9 cellular contexts compared by ENCODE assay signal in the genomic region with DNA sequence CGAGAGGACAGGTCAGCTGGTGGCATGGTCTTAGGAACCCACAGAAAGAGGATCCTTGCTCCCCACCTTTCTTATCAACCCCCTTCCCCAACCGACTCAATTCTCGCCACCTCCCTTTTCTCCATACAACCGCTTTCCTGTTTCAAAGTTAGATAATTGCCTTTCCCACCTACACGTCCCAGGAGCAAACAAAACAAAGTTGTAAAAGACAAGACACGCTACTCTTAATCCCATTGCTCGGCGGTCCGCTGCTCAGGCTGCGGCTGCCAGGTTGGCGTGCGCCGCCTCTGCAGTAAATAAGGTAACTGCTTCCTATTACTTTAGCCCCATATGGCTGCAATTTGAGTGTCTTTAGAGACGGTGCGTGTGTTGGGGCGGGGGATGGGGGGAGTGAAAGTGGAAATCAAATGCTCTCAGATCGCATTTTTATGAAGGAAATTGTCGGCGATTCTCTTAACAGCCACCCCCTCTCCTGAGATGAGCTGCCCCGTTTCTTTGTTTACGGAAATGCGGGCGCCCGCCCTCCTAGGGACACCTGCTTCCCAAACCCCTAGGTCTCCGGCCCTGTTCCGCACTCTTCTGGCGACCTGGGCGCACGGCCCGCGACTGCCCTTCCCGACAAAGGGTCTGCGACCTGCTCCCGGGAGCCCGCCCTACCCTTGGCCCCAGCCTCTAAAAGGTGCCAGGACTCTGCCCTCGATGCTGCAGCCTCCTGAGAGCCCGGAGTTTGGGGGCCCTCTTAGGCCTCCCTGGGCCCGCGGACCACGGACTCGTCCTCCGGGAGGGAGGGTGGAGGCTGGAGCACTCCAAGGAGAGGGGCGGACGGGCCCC. TPM values are rescaled to one million over a fixed set of nuclear protein-coding genes. Genes with fewer than 3 reads are reported as not detected.
DNase-seq lines count a peak whose midpoint lies in the region; ATAC-seq and TF ChIP-seq lines count a peak whose summit lies in the region.
"Had no signal": no experiment of that assay in that cellular context is flagged by ENCODE, and none has a peak within 500 bp of the region (broad histone marks: within the 10 kb centered on the region; RNA-seq: fewer than 3 reads in every experiment).

No MANE protein-coding gene starts in this region.

- peak overlapping the region; percentile 47; the same call in 1 of the 2 replicates for H3K9ac ChIP-seq in OCI-LY1 (ENCODE audit: low read length)
- H3K9ac ChIP-seq in colonic mucosa (ENCODE audit: low read depth in 2 of 2, low read length in 2 of 2): peak overlapping the region in 1 of 2 donors; percentile 15
- H3K9ac ChIP-seq in rectal smooth muscle tissue (ENCODE audit: low read length): no peak overlapping the region

- peaks cover 82% of the 10 kb centered on the region for H3K4me1 ChIP-seq in CD4-positive, CD25-positive, alpha-beta regulatory T cell (ENCODE audit: control insufficient read depth, insufficient read depth, low read length, poor library complexity, severe bottlenecking)
- H3K4me1 ChIP-seq in OCI-LY1 (ENCODE audit: insufficient read depth, low read length, severe bottlenecking): peaks cover 59% of the 10 kb centered on the region
- H3K4me1 ChIP-seq in colonic mucosa: peaks cover 26% of the 10 kb centered on the region
- H3K4me1 ChIP-seq in rectal smooth muscle tissue (ENCODE audit: control insufficient read depth, insufficient read depth, low read length): peaks cover 7% of the 10 kb centered on the region
- H3K4me1 ChIP-seq in left lung: peaks cover 33 to 82% of the 10 kb centered on the region in 2 donors
- H3K4me1 ChIP-seq in tibial artery: peaks cover 0 to 73% (median 43%) of the 10 kb centered on the region in 4 donors

- peak overlapping the region; percentile 26 for H3K4me3 ChIP-seq in CD4-positive, CD25-positive, alpha-beta regulatory T cell (ENCODE audit: low read depth, low read length)
- H3K4me3 ChIP-seq in OCI-LY1 (ENCODE audit: low read depth, low read length, poor library complexity, severe bottlenecking) (peak overlapping the region; percentile 47), colonic mucosa (peak overlapping the region; percentile 16), rectal smooth muscle tissue (ENCODE audit: low read length) (peak overlapping the region; percentile 24), left lung (peak overlapping the region in 1 of 2 donors; percentile 5), tibial artery (no peak overlapping the region)
- H3K4me3 ChIP-seq: lung had no signal

- intact Hi-C loops in colonic mucosa (cut with DNase I): no loop called here
- intact Hi-C loops in left lung (cut with DNase I): no loop called here
- intact Hi-C loops in tibial artery (cut with DNase I; ENCODE audit: low total_unique reads): no loop called here

- no peaks in the 10 kb centered on the region for H3K36me3 Mint-ChIP-seq in CD4-positive, CD25-positive, alpha-beta regulatory T cell

- H3F3A ChIP-seq in OCI-LY1 (ENCODE audit: insufficient read depth, low read length): no peaks in the 10 kb centered on the region

- H3K27me3 Mint-ChIP-seq in CD4-positive, CD25-positive, alpha-beta regulatory T cell: peaks cover 70% of the 10 kb centered on the region

- no peaks in the 10 kb centered on the region for H3K36me3 ChIP-seq in CD4-positive, CD25-positive, alpha-beta regulatory T cell (ENCODE audit: control insufficient read depth, insufficient read depth, low read length)
- H3K36me3 ChIP-seq in OCI-LY1 (ENCODE audit: insufficient read depth, low read length): peaks cover 4% of the 10 kb centered on the region; the same call in 1 of the 2 replicates
- H3K36me3 ChIP-seq in colonic mucosa: no peaks in the 10 kb centered on the region
- H3K36me3 ChIP-seq in rectal smooth muscle tissue (ENCODE audit: control insufficient read depth, insufficient read depth, low read length): no peaks in the 10 kb centered on the region
- no peaks in the 10 kb centered on the region for H3K36me3 ChIP-seq in left lung
- H3K36me3 ChIP-seq in tibial artery: no peaks in the 10 kb centered on the region

- peaks cover 37% of the 10 kb centered on the region for H3K27me3 ChIP-seq in CD4-positive, CD25-positive, alpha-beta regulatory T cell (ENCODE audit: control insufficient read depth, insufficient read depth, low read length)
- peaks cover 6% of the 10 kb centered on the region for H3K27me3 ChIP-seq in OCI-LY1 (ENCODE audit: insufficient read depth, low read length)
- peaks cover 79% of the 10 kb centered on the region for H3K27me3 ChIP-seq in colonic mucosa
- H3K27me3 ChIP-seq in rectal smooth muscle tissue (ENCODE audit: control insufficient read depth, insufficient read depth, low read length): peaks cover 77% of the 10 kb centered on the region
- peaks cover 79 to 83% of the 10 kb centered on the region in 2 donors for H3K27me3 ChIP-seq in left lung
- H3K27me3 ChIP-seq in tibial artery: peaks cover 42 to 79% of the 10 kb centered on the region in 2 donors

- H3K27ac Mint-ChIP-seq in CD4-positive, CD25-positive, alpha-beta regulatory T cell: peak overlapping the region; percentile 26 to 94 (median 39)

- peak in 1 of 3 donors; percentile 61 for DNase-seq in CD4-positive, CD25-positive, alpha-beta regulatory T cell
- DNase-seq in HCEC 1CT (peak; percentile 54), colonic mucosa (peak; percentile 74), left lung (no peak), tibial artery (no peak)

- H3K9me2 ChIP-seq in OCI-LY1 (ENCODE audit: low read depth, low read length): no peaks in the 10 kb centered on the region

- TF ChIP-seq CTCF in OCI-LY1 (IDR thresholded peaks at IDR 0.05; ENCODE audit: low read length) (no peak), colonic mucosa (IDR thresholded peaks at IDR 0.05) (no peak), left lung (IDR thresholded peaks at IDR 0.05) (no peak), tibial artery (IDR thresholded peaks at IDR 0.05) (no peak)

- peaks cover 0 to 11% (median 0%) of the 10 kb centered on the region in 7 donors for H3K9me3 Mint-ChIP-seq in CD4-positive, CD25-positive, alpha-beta regulatory T cell

- H3K79me2 ChIP-seq in OCI-LY1 (ENCODE audit: insufficient read depth, low read length): no peaks in the 10 kb centered on the region

- H3K27ac ChIP-seq in CD4-positive, CD25-positive, alpha-beta regulatory T cell (ENCODE audit: insufficient read depth, low read length, poor library complexity, severe bottlenecking): no peak overlapping the region
- peak overlapping the region; percentile 27 for H3K27ac ChIP-seq in OCI-LY1 (ENCODE audit: low read depth, low read length, poor library complexity, severe bottlenecking)
- H3K27ac ChIP-seq in colonic mucosa: no peak overlapping the region
- H3K27ac ChIP-seq in rectal smooth muscle tissue (ENCODE audit: low read depth, low read length): no peak overlapping the region
- no peak overlapping the region for H3K27ac ChIP-seq in left lung
- H3K27ac ChIP-seq in tibial artery: no peak overlapping the region

- H3K4me1 Mint-ChIP-seq in CD4-positive, CD25-positive, alpha-beta regulatory T cell: peaks cover 10 to 65% (median 32%) of the 10 kb centered on the region in 4 donors

- ATAC-seq in CD4-positive, CD25-positive, alpha-beta regulatory T cell (ENCODE audit: low read depth in 2 of 2): no peak
- ATAC-seq in left lung: no peak
- no peak for ATAC-seq in HG03108 (IDR thresholded peaks at IDR 0.05; ENCODE audit: unreplicated experiment)

- no peaks in the 10 kb centered on the region for H3K9me3 ChIP-seq in CD4-positive, CD25-positive, alpha-beta regulatory T cell (ENCODE audit: control insufficient read depth in 2 of 2, low read length in 2 of 2)
- no peaks in the 10 kb centered on the region for H3K9me3 ChIP-seq in OCI-LY1 (ENCODE audit: low read length)
- H3K9me3 ChIP-seq in colonic mucosa: no peaks in the 10 kb centered on the region
- no peaks in the 10 kb centered on the region for H3K9me3 ChIP-seq in left lung
- H3K9me3 ChIP-seq in tibial artery: no peaks in the 10 kb centered on the region

- peak overlapping the region; percentile 52 for H3K4me2 ChIP-seq in OCI-LY1 (ENCODE audit: low read length)

- H2AFZ ChIP-seq in OCI-LY1 (ENCODE audit: low read length): no peak overlapping the region

- H3K4me3 Mint-ChIP-seq in CD4-positive, CD25-positive, alpha-beta regulatory T cell: peak overlapping the region; percentile 64 to 88 (median 82)

- no peaks in the 10 kb centered on the region for H4K20me1 ChIP-seq in OCI-LY1 (ENCODE audit: insufficient read depth, low read length)

RNA-seq across cellular contexts. Expression of a gene that starts 3.7 kb away (rescaled TPM):
- total RNA-seq in CD4-positive, CD25-positive, alpha-beta regulatory T cell: 3.4 TPM
- 1 to 10 TPM in 2 of 4 donors, under 1 TPM in 2; 0.30 to 1.7 (median 0.87) TPM for polyA plus RNA-seq in CD4-positive, CD25-positive, alpha-beta regulatory T cell
- total RNA-seq in colonic mucosa (1 to 10 TPM; 5.0 to 8.1 TPM), left lung (1 to 10 TPM; 7.3 to 7.9 TPM)

RNA-seq across cellular contexts. Expression of a gene that starts 22.6 kb away (rescaled TPM):
- 0.81 TPM for total RNA-seq in CD4-positive, CD25-positive, alpha-beta regulatory T cell
- polyA plus RNA-seq in CD4-positive, CD25-positive, alpha-beta regulatory T cell: under 1 TPM in 2 of 4 donors, not detected in 2; 0.11 to 0.17 TPM
- total RNA-seq in colonic mucosa (1 to 10 TPM; 2.1 to 4.0 TPM), left lung (1 to 10 TPM; 2.6 to 3.6 TPM)

RNA-seq across cellular contexts. Expression of a gene that starts 38.7 kb away (rescaled TPM):
- total RNA-seq in CD4-positive, CD25-positive, alpha-beta regulatory T cell: 137 TPM
- 10 to 100 TPM in 1 of 4 donors, 1 to 10 TPM in 3; 2.9 to 10.0 (median 4.6) TPM for polyA plus RNA-seq in CD4-positive, CD25-positive, alpha-beta regulatory T cell
- total RNA-seq in colonic mucosa: 10 to 100 TPM; 10.6 to 18.1 TPM
- 10 to 100 TPM; 20.9 to 22.3 TPM for total RNA-seq in left lung

Comparison
In these comparisons a context has a peak if more than half of its experiments do, and no peak if none do; other contexts are left out.
1. DNase-seq: peak in HCEC 1CT (single experiment) and colonic mucosa (single experiment); none in left lung (0 of 2) and tibial artery (0 of 2).
2. H3K4me3 ChIP-seq: peak in CD4-positive, CD25-positive, alpha-beta regulatory T cell (single experiment), OCI-LY1 (single experiment), colonic mucosa (single experiment) and rectal smooth muscle tissue (single experiment); none in tibial artery (0 of 2).